Comparison of ENCODE assay signal across 19 cellular contexts in the genomic region with DNA sequence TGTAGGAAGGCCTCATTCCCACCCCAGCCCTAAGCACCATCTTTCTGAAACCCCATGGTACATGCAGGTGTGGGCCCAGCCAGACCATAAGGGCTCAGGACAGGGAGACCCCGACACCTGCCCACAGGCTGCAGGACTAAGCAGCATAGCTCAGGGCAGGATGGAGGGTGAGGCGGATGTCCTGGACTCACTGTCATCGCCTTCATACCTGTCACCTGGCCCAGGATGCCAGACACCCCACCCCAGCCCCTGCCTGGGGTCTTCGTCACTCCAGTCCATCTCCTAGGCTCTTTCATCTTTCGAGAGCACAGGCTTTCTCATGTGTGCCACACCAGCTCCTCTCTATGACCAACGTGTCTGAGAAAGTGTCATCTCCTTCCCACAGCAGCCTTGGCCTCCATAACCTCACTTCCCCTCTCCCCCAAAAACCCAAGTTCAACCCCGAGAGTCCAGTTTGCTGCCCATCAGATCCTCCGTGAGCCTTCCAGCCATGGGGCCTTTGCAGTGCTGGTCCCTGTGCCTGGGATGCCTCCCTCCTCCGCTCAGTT.
"Had no signal": no experiment of that assay in that cellular context is flagged by ENCODE, and none has a peak within 500 bp of the region (broad histone marks: within the 10 kb centered on the region; RNA-seq: fewer than 3 reads in every experiment).

No MANE protein-coding gene starts in this region.

- H3K9me3 ChIP-seq: left ventricle myocardium inferior, prostate gland, thyroid gland had no signal

- DNase-seq: activated CD4-positive, alpha-beta T cell treated with anti-CD3 and anti-CD28 coated beads for 4 hours; brain microvascular endothelial cell; effector CD8-positive, alpha-beta T cell; foreskin keratinocyte; glutamatergic neuron; left ventricle myocardium inferior; naive thymus-derived CD8-positive, alpha-beta T cell; right cardiac atrium; SHP77 treated with DMSO at 0.1 percent for 48 hours; stimulated activated CD4-positive, alpha-beta T cell treated with anti-CD3 and anti-CD28 coated beads, Interleukin-1b, Interleukin-23, amount 100 ng/mL, for 48 hours; T-helper 1 cell; thyroid gland had no signal

- H3K9me3 Mint-ChIP-seq: activated naive CD4-positive, alpha-beta T cell treated with anti-CD3 and anti-CD28 coated beads, Interleukin-2, amount 50 U/mL, for 72 hours; activated T-helper 2 cell treated with anti-CD3 and anti-CD28 coated beads, Interferon-gamma antibody, Interleukin-2, Interleukin-4, amounts not matched to agents 10 μg/mL and 5 μg/mL and 100 μg/mL, durations not matched to agents 14 hours and 24 hours and 36 hours; central memory CD8-positive, alpha-beta T cell; memory B cell; naive thymus-derived CD8-positive, alpha-beta T cell had no signal

- H3K4me1 Mint-ChIP-seq: central memory CD8-positive, alpha-beta T cell; memory B cell had no signal

- H3K36me3 Mint-ChIP-seq: activated naive CD4-positive, alpha-beta T cell treated with anti-CD3 and anti-CD28 coated beads, Interleukin-2, amount 50 U/mL, for 72 hours; memory B cell had no signal

- H3K27ac ChIP-seq: brain microvascular endothelial cell, foreskin keratinocyte, prostate gland, thyroid gland, VCaP had no signal

- ATAC-seq: activated naive CD4-positive, alpha-beta T cell treated with anti-CD3 and anti-CD28 coated beads, Interleukin-2, amount 50 U/mL, for 72 hours; foreskin keratinocyte; naive thymus-derived CD8-positive, alpha-beta T cell; SK-N-SH treated with all-trans-retinoic acid at 6 μM for 48 hours had no signal

- H3K4me3 Mint-ChIP-seq: central memory CD8-positive, alpha-beta T cell; memory B cell had no signal

- H3K36me3 ChIP-seq: brain microvascular endothelial cell, prostate gland, thyroid gland had no signal

- H3K4me1 ChIP-seq: foreskin keratinocyte, prostate gland, thyroid gland had no signal

- H3K27me3 ChIP-seq: brain microvascular endothelial cell, foreskin keratinocyte, thyroid gland had no signal

- H3K27me3 Mint-ChIP-seq: central memory CD8-positive, alpha-beta T cell; memory B cell; naive thymus-derived CD8-positive, alpha-beta T cell had no signal

- H3K27ac Mint-ChIP-seq: activated naive CD4-positive, alpha-beta T cell treated with anti-CD3 and anti-CD28 coated beads, Interleukin-2, amount 50 U/mL, for 72 hours; activated T-helper 2 cell treated with anti-CD3 and anti-CD28 coated beads, Interferon-gamma antibody, Interleukin-2, Interleukin-4, amounts not matched to agents 10 μg/mL and 5 μg/mL and 100 μg/mL, durations not matched to agents 14 hours and 24 hours and 36 hours; memory B cell had no signal

- H3K4me3 ChIP-seq: left ventricle myocardium inferior, prostate gland, thyroid gland had no signal
